In genomic region chr3:150367771-150368170, GRCh38 we compare ENCODE assay signal across 18 cellular contexts.
"Had no signal": no experiment of that assay in that cellular context is flagged by ENCODE, and none has a peak within 500 bp of the region (broad histone marks: within the 10 kb centered on the region; RNA-seq: fewer than 3 reads in every experiment).

No MANE protein-coding gene starts in this region.

- DNase-seq: activated CD8-positive, alpha-beta memory T cell treated with anti-CD3 and anti-CD28 coated beads, Interleukin-2, amount 50 U/mL, for 4 hours; activated CD8-positive, alpha-beta T cell treated with anti-CD3 and anti-CD28 coated beads for 36 hours; activated effector memory CD4-positive, alpha-beta T cell treated with anti-CD3 and anti-CD28 coated beads, Interleukin-2, amount 50 U/mL, for 16 hours; activated T-cell treated with anti-CD3 and anti-CD28 coated beads, Interleukin-2, amount 50 U/mL, for 48 hours; amygdala; effector memory CD4-positive, alpha-beta T cell; left colon; lower lobe of right lung; midbrain; pancreas; stimulated activated CD4-positive, alpha-beta T cell treated with anti-CD3 and anti-CD28 coated beads, Interleukin-1b, Interleukin-23, amount 100 ng/mL, for 48 hours; WERI-Rb-1 had no signal

- H3K27ac ChIP-seq: breast epithelium, lower lobe of right lung, pancreas, thoracic aorta, WERI-Rb-1 had no signal

- H3K9me3 Mint-ChIP-seq: activated CD8-positive, alpha-beta T cell treated with anti-CD3 and anti-CD28 coated beads for 36 hours; activated naive CD4-positive, alpha-beta T cell treated with anti-CD3 and anti-CD28 coated beads, Interleukin-2, amount 50 U/mL, for 72 hours; dendritic cell treated with granulocyte-macrophage colony-stimulating factor and Interleukin-4, amounts not matched to agents 40 ng/mL and 50 ng/mL, for 4 days; neural crest cell had no signal

- H3K27ac Mint-ChIP-seq: activated CD8-positive, alpha-beta T cell treated with anti-CD3 and anti-CD28 coated beads for 36 hours; activated naive CD4-positive, alpha-beta T cell treated with anti-CD3 and anti-CD28 coated beads, Interleukin-2, amount 50 U/mL, for 72 hours; dendritic cell treated with granulocyte-macrophage colony-stimulating factor and Interleukin-4, amounts not matched to agents 40 ng/mL and 50 ng/mL, for 4 days had no signal

- H3K4me3 ChIP-seq: breast epithelium, lower lobe of right lung, pancreas, thoracic aorta had no signal

- FAIRE-seq: islet of Langerhans, pancreas had no signal

- H3K27me3 Mint-ChIP-seq: dendritic cell treated with granulocyte-macrophage colony-stimulating factor and Interleukin-4, amounts not matched to agents 40 ng/mL and 50 ng/mL, for 4 days had no signal

- H3K4me1 ChIP-seq: breast epithelium had no signal

- H3K36me3 Mint-ChIP-seq: activated naive CD4-positive, alpha-beta T cell treated with anti-CD3 and anti-CD28 coated beads, Interleukin-2, amount 50 U/mL, for 72 hours had no signal

- H3K4me3 Mint-ChIP-seq: activated CD8-positive, alpha-beta T cell treated with anti-CD3 and anti-CD28 coated beads for 36 hours; dendritic cell treated with granulocyte-macrophage colony-stimulating factor and Interleukin-4, amounts not matched to agents 40 ng/mL and 50 ng/mL, for 4 days; neural crest cell had no signal

- ATAC-seq: activated CD8-positive, alpha-beta T cell treated with anti-CD3 and anti-CD28 coated beads for 36 hours; activated naive CD4-positive, alpha-beta T cell treated with anti-CD3 and anti-CD28 coated beads, Interleukin-2, amount 50 U/mL, for 72 hours; left colon; pancreas had no signal

- H3K27me3 ChIP-seq: breast epithelium, pancreas had no signal

- H3K36me3 ChIP-seq: breast epithelium, lower lobe of right lung, pancreas, thoracic aorta, WERI-Rb-1 had no signal

- H3K9me3 ChIP-seq: breast epithelium, lower lobe of right lung, pancreas, thoracic aorta had no signal
